ENCODE assay signal across 1 cellular context in genomic region chr10:110567201-110568054, GRCh38.
TF ChIP-seq lines count a peak whose summit lies in the region.

Gene SMC3 (plus strand): TSS chr10:110567695. CDS start chr10:110567817, 122 bp downstream.

TF ChIP-seq in HepG2, 621 proteins besides CTCF, POLR2A, EP300 and RAD21 (continued from another document and continues in another):
- peak; percentile 53 for TF ChIP-seq TFAP4 (IDR thresholded peaks at IDR 0.05; ENCODE audit: borderline replicate concordance, low read depth)
- TF ChIP-seq GPBP1L1 (CRISPR knock-in tag; IDR thresholded peaks at IDR 0.05), result no peak
- TF ChIP-seq ZNF746 (CRISPR knock-in tag; IDR thresholded peaks at IDR 0.05), result 0 out of 2 replicates have a peak, but pooled peaks have one; percentile 33
- TF ChIP-seq ZNF598 (CRISPR knock-in tag; IDR thresholded peaks at IDR 0.05; ENCODE audit: borderline replicate concordance), result peak; percentile 76
- peak; percentile 94 for TF ChIP-seq SNAPC2 (CRISPR knock-in tag; IDR thresholded peaks at IDR 0.05)
- no peak for TF ChIP-seq ZNF207 (IDR thresholded peaks at IDR 0.05; ENCODE audit: borderline replicate concordance)
- peak; percentile 14; the same call in 1 of the 2 replicates for TF ChIP-seq ZNF275 (CRISPR knock-in tag; IDR thresholded peaks at IDR 0.05; ENCODE audit: borderline replicate concordance)
- no peak for TF ChIP-seq ZSCAN31 (CRISPR knock-in tag; IDR thresholded peaks at IDR 0.05; ENCODE audit: low read depth)
- peak; percentile 90 for TF ChIP-seq BHLHE40 (IDR thresholded peaks at IDR 0.05; ENCODE audit: low read length)
- peak; percentile 40; the same call in 1 of the 2 replicates for TF ChIP-seq ZBTB14 (CRISPR knock-in tag; IDR thresholded peaks at IDR 0.05)
- peak; percentile 95; the same call in 1 of the 2 replicates for TF ChIP-seq E2F2 (CRISPR knock-in tag; IDR thresholded peaks at IDR 0.05; ENCODE audit: borderline replicate concordance)
- TF ChIP-seq ZNF362 (CRISPR knock-in tag; IDR thresholded peaks at IDR 0.05; ENCODE audit: borderline replicate concordance), result peak; percentile 47; the same call in 1 of the 2 replicates
- no peak for TF ChIP-seq ZNF30 (CRISPR knock-in tag; IDR thresholded peaks at IDR 0.05)
- peak; percentile 80; the same call in 1 of the 2 replicates for TF ChIP-seq ZNF446 (CRISPR knock-in tag; IDR thresholded peaks at IDR 0.05)
- peak; percentile 44; the same call in 1 of the 2 replicates for TF ChIP-seq SIX4 (CRISPR knock-in tag; IDR thresholded peaks at IDR 0.05)
- TF ChIP-seq ZNF232 (CRISPR knock-in tag; IDR thresholded peaks at IDR 0.05; ENCODE audit: borderline replicate concordance), result peak; percentile 81; the same call in 1 of the 2 replicates
- TF ChIP-seq DR1 (CRISPR knock-in tag; IDR thresholded peaks at IDR 0.05), result peak; percentile 83
- peak; percentile 86 for TF ChIP-seq THAP7 (CRISPR knock-in tag; IDR thresholded peaks at IDR 0.05)
- peak; percentile 94 for TF ChIP-seq MXI1 (IDR thresholded peaks at IDR 0.05; ENCODE audit: borderline replicate concordance, low read depth, low read length)
- TF ChIP-seq CREM (IDR thresholded peaks at IDR 0.05), result peak; percentile 52; the same call in 1 of the 2 replicates
- TF ChIP-seq CREM (CRISPR knock-in tag; IDR thresholded peaks at IDR 0.05), result no peak
- TF ChIP-seq ZNF784 (CRISPR knock-in tag; IDR thresholded peaks at IDR 0.05; ENCODE audit: borderline replicate concordance), result no peak; the same call in 1 of the 2 replicates
- TF ChIP-seq ZFP37 (CRISPR knock-in tag; IDR thresholded peaks at IDR 0.05; ENCODE audit: borderline replicate concordance), result 0 out of 2 replicates have a peak, but pooled peaks have one; percentile 71
- peak; percentile 86 for TF ChIP-seq ZNF12 (CRISPR knock-in tag; IDR thresholded peaks at IDR 0.05)
- TF ChIP-seq ZBTB8A (CRISPR knock-in tag; IDR thresholded peaks at IDR 0.05; ENCODE audit: borderline replicate concordance, low read depth), result no peak
- TF ChIP-seq ZNF761 (CRISPR knock-in tag; conservative IDR thresholded peaks at IDR 0.05), result 0 out of 2 replicates have a peak, but pooled peaks have one; percentile 61
- no peak; the same call in 1 of the 2 replicates for TF ChIP-seq JUNB (CRISPR knock-in tag; IDR thresholded peaks at IDR 0.05; ENCODE audit: borderline replicate concordance)
- peak; percentile 59 for TF ChIP-seq ZGPAT (CRISPR knock-in tag; IDR thresholded peaks at IDR 0.05)
- TF ChIP-seq POLR2G (IDR thresholded peaks at IDR 0.05; ENCODE audit: low read depth, low read length), result peak; percentile 71
- TF ChIP-seq NR3C1 (CRISPR knock-in tag; IDR thresholded peaks at IDR 0.05), result no peak
- TF ChIP-seq ZNF7 (CRISPR knock-in tag; IDR thresholded peaks at IDR 0.05), result 0 out of 2 replicates have a peak, but pooled peaks have one; percentile 17
- peak; percentile 87 for TF ChIP-seq KAT8 (CRISPR knock-in tag; IDR thresholded peaks at IDR 0.05)
- peak; percentile 53 for TF ChIP-seq ZBTB25 (CRISPR knock-in tag; IDR thresholded peaks at IDR 0.05)
- TF ChIP-seq DRAP1 (CRISPR knock-in tag; IDR thresholded peaks at IDR 0.05), result peak; percentile 93
- TF ChIP-seq NFYC (CRISPR knock-in tag; IDR thresholded peaks at IDR 0.05), result peak; percentile 75
- peak; percentile 6 for TF ChIP-seq RXRB (CRISPR knock-in tag; IDR thresholded peaks at IDR 0.05; ENCODE audit: borderline replicate concordance)
- peak; percentile 9; the same call in 1 of the 2 replicates for TF ChIP-seq HNF4G (IDR thresholded peaks at IDR 0.05; ENCODE audit: borderline replicate concordance, low read depth, low read length)
- TF ChIP-seq HNF4G (CRISPR knock-in tag; IDR thresholded peaks at IDR 0.05; ENCODE audit: borderline replicate concordance, low read depth), result no peak; the same call in 1 of the 2 replicates
- TF ChIP-seq ZBED4 (CRISPR knock-in tag; IDR thresholded peaks at IDR 0.05; ENCODE audit: borderline replicate concordance), result peak; percentile 66; the same call in 1 of the 2 replicates
- TF ChIP-seq ZNF558 (CRISPR knock-in tag; IDR thresholded peaks at IDR 0.05; ENCODE audit: borderline replicate concordance), result peak; percentile 89
